ENCODE assay signal across 27 cellular contexts in the genomic region with DNA sequence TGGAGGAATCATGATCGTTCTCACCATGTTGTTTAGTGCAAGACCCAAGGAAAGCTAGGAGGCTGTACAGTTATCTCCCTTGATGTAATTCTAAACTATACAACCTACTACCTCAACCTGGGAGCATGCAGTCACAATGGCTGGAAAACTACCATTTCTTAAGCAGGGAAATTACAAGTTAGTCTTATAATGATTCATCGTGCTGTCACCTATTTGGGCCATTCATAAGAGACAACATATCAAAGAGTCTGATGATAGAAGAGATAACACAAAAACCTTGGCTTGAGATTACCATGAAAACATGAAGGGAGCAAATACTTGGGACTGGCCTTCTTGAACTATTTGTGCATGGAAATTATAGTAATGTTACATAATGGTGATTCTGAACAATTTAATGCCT. TPM values are rescaled to one million over a fixed set of nuclear protein-coding genes. Genes with fewer than 3 reads are reported as not detected.
DNase-seq lines count a peak whose midpoint lies in the region; ATAC-seq and TF ChIP-seq lines count a peak whose summit lies in the region.
"Had no signal": no experiment of that assay in that cellular context is flagged by ENCODE, and none has a peak within 500 bp of the region (broad histone marks: within the 10 kb centered on the region; RNA-seq: fewer than 3 reads in every experiment).

No MANE protein-coding gene starts in this region.

- H3K9ac ChIP-seq in HCT116 (ENCODE audit: low read length) = peak overlapping the region; percentile 54
- H3K9ac ChIP-seq in skeletal muscle satellite cell (ENCODE audit: low read depth, low read length) = no peak overlapping the region

- H3K4me3 Mint-ChIP-seq in activated naive CD4-positive, alpha-beta T cell treated with anti-CD3 and anti-CD28 coated beads for 36 hours = no peak overlapping the region
- H3K4me3 Mint-ChIP-seq in naive thymus-derived CD8-positive, alpha-beta T cell = no peak overlapping the region
- H3K4me3 Mint-ChIP-seq: activated CD8-positive, alpha-beta T cell treated with anti-CD3 and anti-CD28 coated beads for 36 hours; activated naive CD8-positive, alpha-beta T cell treated with anti-CD3 and anti-CD28 coated beads, Interleukin-2, amount 50 U/mL, for 24 hours; CD4-positive, alpha-beta T cell; H9; WTC11 had no signal

- RAD21 ChIA-PET in HCT116 (lab: Charles Lee; ENCODE audit: low non-redundant PET in 1 of 2, low total read pairs in 2 of 2, uncharacterized antibody in 2 of 2, unreplicated experiment in 2 of 2) = no interaction called here

- peaks cover 18% of the 10 kb centered on the region for H3K27me3 Mint-ChIP-seq in activated naive CD4-positive, alpha-beta T cell treated with anti-CD3 and anti-CD28 coated beads for 36 hours (ENCODE audit: low read depth)
- H3K27me3 Mint-ChIP-seq in naive thymus-derived CD8-positive, alpha-beta T cell = peaks cover 0 to 13% (median 4%) of the 10 kb centered on the region in 5 donors

- H3K27me3 ChIP-seq in HCT116 (ENCODE audit: insufficient read depth, low read length) (no peaks in the 10 kb centered on the region), skeletal muscle satellite cell (ENCODE audit: control insufficient read depth, insufficient read depth, low read length) (no peaks in the 10 kb centered on the region)
- H3K27me3 ChIP-seq: SJSA1 had no signal

- no peaks in the 10 kb centered on the region for H3K4me1 Mint-ChIP-seq in activated naive CD4-positive, alpha-beta T cell treated with anti-CD3 and anti-CD28 coated beads for 36 hours (ENCODE audit: low read depth)
- H3K4me1 Mint-ChIP-seq in naive thymus-derived CD8-positive, alpha-beta T cell = no peaks in the 10 kb centered on the region
- H3K4me1 Mint-ChIP-seq: activated naive CD8-positive, alpha-beta T cell treated with anti-CD3 and anti-CD28 coated beads, Interleukin-2, amount 50 U/mL, for 24 hours; WTC11 had no signal

- no peaks in the 10 kb centered on the region for H3K9me3 ChIP-seq in HCT116 (ENCODE audit: control insufficient read depth in 1 of 2, insufficient read depth in 1 of 2, low read depth in 1 of 2, low read length in 2 of 2)
- H3K9me3 ChIP-seq in skeletal muscle satellite cell (replicated peaks; ENCODE audit: low read length) = no peaks in the 10 kb centered on the region
- H3K9me3 ChIP-seq: neutrophil, SJSA1 had no signal

- H3K4me1 ChIP-seq in HCT116 (ENCODE audit: control insufficient read depth in 1 of 2, insufficient read depth in 2 of 2, low read length in 2 of 2) (peaks cover 86 to 100% of the 10 kb centered on the region in 2 experiments), skeletal muscle satellite cell (ENCODE audit: control insufficient read depth, insufficient read depth, low read length) (peaks cover 91% of the 10 kb centered on the region)

- H3K36me3 ChIP-seq in HCT116 (ENCODE audit: control insufficient read depth in 1 of 2, insufficient read depth in 2 of 2, low read length in 2 of 2) (peaks cover 0 to 25% of the 10 kb centered on the region in 2 experiments; a peak in 2 of 4 replicates), skeletal muscle satellite cell (ENCODE audit: insufficient read depth, low read length) (peaks cover 95% of the 10 kb centered on the region)
- H3K36me3 ChIP-seq: neutrophil, SJSA1 had no signal

- ATAC-seq in HCT116 = peak; percentile 48
- ATAC-seq in naive thymus-derived CD8-positive, alpha-beta T cell = no peak
- ATAC-seq: activated CD8-positive, alpha-beta T cell treated with anti-CD3 and anti-CD28 coated beads for 36 hours; activated naive CD8-positive, alpha-beta T cell treated with anti-CD3 and anti-CD28 coated beads, Interleukin-2, amount 50 U/mL, for 24 hours; WTC11 had no signal

- peaks cover 100% of the 10 kb centered on the region for H3K79me2 ChIP-seq in HCT116 (ENCODE audit: insufficient read depth, low read length)
- H3K79me2 ChIP-seq: hepatocyte had no signal

- no TSS peak for BruUV-seq in HCT116 (replicated peaks; lab: Mats Ljungman, UMichigan)

- H3K4me2 ChIP-seq in HCT116 (ENCODE audit: low read length) (peak overlapping the region; percentile 57), skeletal muscle satellite cell (ENCODE audit: low read length) (peak overlapping the region; percentile 14)
- H3K4me2 ChIP-seq: hepatocyte had no signal

- no peaks in the 10 kb centered on the region for H4K20me1 ChIP-seq in HCT116 (ENCODE audit: insufficient read depth)

- no peak for TF ChIP-seq POLR2A in HCT116 (IDR thresholded peaks at IDR 0.05; ENCODE audit: borderline replicate concordance, extremely low read depth, insufficient read depth, insufficient read length)

- peak; percentile 25; the same call in 1 of the 2 replicates for TF ChIP-seq RAD21 in HCT116 (IDR thresholded peaks at IDR 0.05; ENCODE audit: low read depth)

- H3K9me2 ChIP-seq in HCT116 (ENCODE audit: insufficient read depth) = no peaks in the 10 kb centered on the region

- H3K27ac ChIP-seq in HCT116 (ENCODE audit: low read depth, low read length) = peak overlapping the region; percentile 95
- H3K27ac ChIP-seq: hepatocyte, neutrophil had no signal

- H3K36me3 Mint-ChIP-seq in activated naive CD4-positive, alpha-beta T cell treated with anti-CD3 and anti-CD28 coated beads for 36 hours (ENCODE audit: low read depth) = no peaks in the 10 kb centered on the region
- H3K36me3 Mint-ChIP-seq in naive thymus-derived CD8-positive, alpha-beta T cell = no peaks in the 10 kb centered on the region
- H3K36me3 Mint-ChIP-seq: WTC11 had no signal

- no peak overlapping the region for H3K27ac Mint-ChIP-seq in activated naive CD4-positive, alpha-beta T cell treated with anti-CD3 and anti-CD28 coated beads for 36 hours
- no peak overlapping the region for H3K27ac Mint-ChIP-seq in naive thymus-derived CD8-positive, alpha-beta T cell
- H3K27ac Mint-ChIP-seq: activated CD8-positive, alpha-beta T cell treated with anti-CD3 and anti-CD28 coated beads for 36 hours; activated naive CD8-positive, alpha-beta T cell treated with anti-CD3 and anti-CD28 coated beads, Interleukin-2, amount 50 U/mL, for 24 hours; CD4-positive, alpha-beta T cell; H9; WTC11 had no signal

- intact Hi-C loops in HCT116 (cut with micrococcal nuclease) = no loop called here
- intact Hi-C loops in activated naive CD4-positive, alpha-beta T cell treated with anti-CD3 and anti-CD28 coated beads for 36 hours (cut with micrococcal nuclease) = no loop called here

- DNase-seq in HCT116 (ENCODE audit: low read depth, low spot score) = peak; percentile 81
- peak; percentile 49 for DNase-seq in RKO (ENCODE audit: low spot score)
- DNase-seq in epithelial cell of esophagus (ENCODE audit: low read depth) = peak; percentile 83
- no peak for DNase-seq in NCI-H2171 (lab: John Stamatoyannopoulos, UW)
- no peak for DNase-seq in activated naive CD4-positive, alpha-beta T cell treated with anti-CD3 and anti-CD28 coated beads for 36 hours
- DNase-seq in naive thymus-derived CD8-positive, alpha-beta T cell = no peak
- DNase-seq: activated CD8-positive, alpha-beta T cell treated with anti-CD3 and anti-CD28 coated beads for 36 hours; activated effector memory CD4-positive, alpha-beta T cell treated with anti-CD3 and anti-CD28 coated beads, Interleukin-2, amount 50 U/mL, for 16 hours; activated naive CD8-positive, alpha-beta T cell treated with anti-CD3 and anti-CD28 coated beads, Interleukin-2, amount 50 U/mL, for 24 hours; activated T-cell treated with anti-CD3 and anti-CD28 coated beads for 4 hours; CD4-positive, alpha-beta T cell; DMS 273 treated with DMSO at 0.1 percent for 48 hours; GDM1; H9; Karpas-422; NCI-H187; NCI-H82; OCI-M1; stimulated activated CD4-positive, alpha-beta T cell treated with anti-CD3 and anti-CD28 coated beads, Interleukin-4, amount 100 ng/mL, for 1 hour; stimulated activated naive CD4-positive, alpha-beta T cell treated with Interleukin-2 at 50 U/mL for 16 hours had no signal

- CTCF ChIA-PET in HCT116 (lab: Charles Lee) = no interaction called here
- CTCF ChIA-PET in activated naive CD4-positive, alpha-beta T cell treated with anti-CD3 and anti-CD28 coated beads for 36 hours (lab: Charles Lee) = interaction anchor here (0.6 kb wide), 1 partner anchor 45 kb away, joined by 3 read pairs; no protein-coding TSS in a partner anchor

- H3K9me3 Mint-ChIP-seq in activated naive CD4-positive, alpha-beta T cell treated with anti-CD3 and anti-CD28 coated beads for 36 hours = no peaks in the 10 kb centered on the region
- H3K9me3 Mint-ChIP-seq in naive thymus-derived CD8-positive, alpha-beta T cell = no peaks in the 10 kb centered on the region
- H3K9me3 Mint-ChIP-seq: activated CD8-positive, alpha-beta T cell treated with anti-CD3 and anti-CD28 coated beads for 36 hours; activated naive CD8-positive, alpha-beta T cell treated with anti-CD3 and anti-CD28 coated beads, Interleukin-2, amount 50 U/mL, for 24 hours; CD4-positive, alpha-beta T cell; H9; WTC11 had no signal

- POLR2A ChIA-PET in HCT116 (lab: Charles Lee) = interaction anchor here (1.0 to 4.2 kb wide), 4 partner anchors 11 to 51 kb away, joined by 3 to 24 read pairs (median 4); no protein-coding TSS in a partner anchor
- POLR2A ChIA-PET in naive thymus-derived CD8-positive, alpha-beta T cell (lab: Charles Lee) = no interaction called here

- TF ChIP-seq CTCF in HCT116 (IDR thresholded peaks at IDR 0.05 in 2 of 3, conservative IDR thresholded peaks at IDR 0.05 in 1 of 3; ENCODE audit: borderline replicate concordance in 1 of 3, insufficient read depth in 1 of 3, low read depth in 2 of 3, low read length in 2 of 3) = no peak
- no peak for TF ChIP-seq CTCF in epithelial cell of esophagus (IDR thresholded peaks at IDR 0.05; ENCODE audit: insufficient read depth, low read depth, low read length, missing control alignments)

- H3K4me3 ChIP-seq in HCT116 (replicated peaks in 1 of 2; ENCODE audit: low read depth in 1 of 2, low read length in 2 of 2) = peak overlapping the region in 1 of 2 experiments; percentile 7; a peak in 2 of 4 replicates
- H3K4me3 ChIP-seq in epithelial cell of esophagus (ENCODE audit: low read length) = no peak overlapping the region
- H3K4me3 ChIP-seq in skeletal muscle satellite cell (ENCODE audit: low read length) = no peak overlapping the region
- H3K4me3 ChIP-seq: hepatocyte, lung, SJSA1 had no signal

- H2AFZ ChIP-seq in HCT116 (ENCODE audit: low read depth, low read length, poor library complexity, severe bottlenecking) = no peak overlapping the region
- H2AFZ ChIP-seq: hepatocyte had no signal

TF ChIP-seq in HCT116, 20 proteins besides CTCF, POLR2A, EP300 and RAD21 (continues in another document):
- TF ChIP-seq SRF (IDR thresholded peaks at IDR 0.05; ENCODE audit: low read depth) = peak; percentile 86; the same call in 1 of the 2 replicates

RNA-seq across cellular contexts. Expression of a gene that starts 30.5 kb away (rescaled TPM):
- 8.9 TPM for total RNA-seq in HCT116 (2021; ENCODE audit: unreplicated experiment)
- polyA plus RNA-seq in HCT116 (2012) = 0.34 and 0.35 TPM in 2 replicates
- 19.2 and 31.2 TPM in 2 replicates for total RNA-seq in skeletal muscle satellite cell (2012; rRNA removed)
- total RNA-seq in activated naive CD4-positive, alpha-beta T cell treated with anti-CD3 and anti-CD28 coated beads for 36 hours = not detected
- not detected for total RNA-seq in naive thymus-derived CD8-positive, alpha-beta T cell
- not detected for polyA plus RNA-seq in naive thymus-derived CD8-positive, alpha-beta T cell
- total RNA-seq: activated CD8-positive, alpha-beta T cell treated with anti-CD3 and anti-CD28 coated beads for 36 hours; CD4-positive, alpha-beta T cell; H9; WTC11 had no signal
- polyA plus RNA-seq: lung, thymus had no signal

Comparison
In these comparisons a context has a peak if more than half of its experiments do, and no peak if none do; other contexts are left out.
1. DNase-seq: peak in HCT116 (single experiment), RKO (single experiment) and epithelial cell of esophagus (single experiment); none in NCI-H2171 (single experiment), activated naive CD4-positive, alpha-beta T cell treated with anti-CD3 and anti-CD28 coated beads for 36 hours (single experiment) and naive thymus-derived CD8-positive, alpha-beta T cell (0 of 10).